ENCODE assay signal across 14 cellular contexts in genomic region chrX:148723551-148723950, GRCh38.
DNase-seq lines count a peak whose midpoint lies in the region; ATAC-seq lines count a peak whose summit lies in the region.
"Had no signal": no experiment of that assay in that cellular context is flagged by ENCODE, and none has a peak within 500 bp of the region (broad histone marks: within the 10 kb centered on the region; RNA-seq: fewer than 3 reads in every experiment).

No MANE protein-coding gene starts in this region.

- ATAC-seq in HG02840 (IDR thresholded peaks at IDR 0.05; ENCODE audit: low FRiP score, unreplicated experiment): no peak
- no peak for ATAC-seq in GM21360 (IDR thresholded peaks at IDR 0.05; ENCODE audit: unreplicated experiment)

- DNase-seq in DMS 273 treated with DMSO at 0.1 percent for 48 hours (lab: John Stamatoyannopoulos, UW) (peak; percentile 13), NCI-H524 (lab: John Stamatoyannopoulos, UW) (peak; percentile 33 to 75), cerebellar cortex (ENCODE audit: low spot score) (peak; percentile 94), mucosa of gallbladder (ENCODE audit: low spot score) (peak; percentile 16), NCI-H774 (lab: John Stamatoyannopoulos, UW) (no peak), hippocampal formation (lab: John Stamatoyannopoulos, UW) (no peak)
- DNase-seq: 8988T; CD4-positive, alpha-beta memory T cell; DMS153; DMS79; GF-D8; H9 had no signal

Comparison
In these comparisons a context has a peak if more than half of its experiments do, and no peak if none do; other contexts are left out.
1. DNase-seq: peak in DMS 273 treated with DMSO at 0.1 percent for 48 hours (single experiment), NCI-H524 (2 of 2), cerebellar cortex (single experiment) and mucosa of gallbladder (single experiment); none in NCI-H774 (single experiment) and hippocampal formation (0 of 2).